ENCODE assay signal across 13 cellular contexts in genomic region chr2:103289101-103289725, GRCh38.
DNase-seq lines count a peak whose midpoint lies in the region; ATAC-seq and TF ChIP-seq lines count a peak whose summit lies in the region.
"Had no signal": no experiment of that assay in that cellular context is flagged by ENCODE, and none has a peak within 500 bp of the region (broad histone marks: within the 10 kb centered on the region; RNA-seq: fewer than 3 reads in every experiment).

No MANE protein-coding gene starts in this region.

- H3K9me3 Mint-ChIP-seq in H9: no peaks in the 10 kb centered on the region
- H3K9me3 Mint-ChIP-seq in activated T-cell treated with anti-CD3 and anti-CD28 coated beads, Interleukin-2, amount 50 U/mL, for 4 hours: no peaks in the 10 kb centered on the region

- H4K20me1 ChIP-seq in H9 (ENCODE audit: control insufficient read depth, insufficient read depth, insufficient read length): no peaks in the 10 kb centered on the region
- no peaks in the 10 kb centered on the region for H4K20me1 ChIP-seq in PC-9 (ENCODE audit: insufficient read depth)
- H4K20me1 ChIP-seq: BLaER1 treated with 17β-estradiol and CSF1 and Interleukin-3, amounts not matched to agents 10 nM and 100 nM had no signal

- intact Hi-C loops in Panc1 (cut with micrococcal nuclease; ENCODE audit: unreplicated experiment) (no loop called here), PC-9 (cut with micrococcal nuclease; ENCODE audit: unreplicated experiment) (no loop called here)

- no peak overlapping the region for H3K4me2 ChIP-seq in H9 (ENCODE audit: insufficient read depth, insufficient read length, low read length)
- no peak overlapping the region for H3K4me2 ChIP-seq in PC-9
- H3K4me2 ChIP-seq: BLaER1 treated with 17β-estradiol and CSF1 and Interleukin-3, amounts not matched to agents 10 nM and 100 nM had no signal

- peaks cover 33 to 38% of the 10 kb centered on the region in 2 experiments for H3K4me1 Mint-ChIP-seq in H9
- no peaks in the 10 kb centered on the region for H3K4me1 Mint-ChIP-seq in activated T-cell treated with anti-CD3 and anti-CD28 coated beads, Interleukin-2, amount 50 U/mL, for 4 hours (ENCODE audit: low read depth)

- no peaks in the 10 kb centered on the region for H3K36me3 Mint-ChIP-seq in H9 (ENCODE audit: insufficient read depth in 1 of 3, low read depth in 3 of 3)
- H3K36me3 Mint-ChIP-seq in activated T-cell treated with anti-CD3 and anti-CD28 coated beads, Interleukin-2, amount 50 U/mL, for 4 hours (ENCODE audit: insufficient read depth): no peaks in the 10 kb centered on the region

- no peak overlapping the region for H4K8ac ChIP-seq in H9 (replicated peaks; ENCODE audit: insufficient read length, low read depth, low read length)

- POLR2A ChIA-PET in Panc1 (lab: Charles Lee) (no interaction called here), PC-9 (lab: Charles Lee; ENCODE audit: unreplicated experiment) (no interaction called here)

- H2BK15ac ChIP-seq in H9 (ENCODE audit: low read depth, low read length): no peak overlapping the region

- H3K4me3 ChIP-seq in Panc1 (ENCODE audit: low read depth in 2 of 2, low read length in 2 of 2) (no peak overlapping the region), PC-9 (no peak overlapping the region), Peyer's patch (no peak overlapping the region)
- H3K4me3 ChIP-seq: BLaER1 treated with 17β-estradiol and CSF1 and Interleukin-3, amounts not matched to agents 10 nM and 100 nM had no signal

- in situ Hi-C loops in Panc1 (cut with HindIII; ENCODE audit: low pct_unique_long_range_greater_than_20kb, low sequenced_read_pairs): no loop called here

- H3K27ac Mint-ChIP-seq in H9: no peak overlapping the region; a peak in 1 of 7 replicates

- CTCF ChIA-PET in Panc1 (lab: Charles Lee): no interaction called here
- CTCF ChIA-PET in PC-9 (lab: Charles Lee): interaction anchor here (0.5 kb wide), 1 partner anchor 1522 kb away, joined by 3 read pairs; no protein-coding TSS in a partner anchor

- no peak overlapping the region for H2AFZ ChIP-seq in H9 (ENCODE audit: low read length)
- no peak overlapping the region for H2AFZ ChIP-seq in PC-9

- H3K23me2 ChIP-seq in H9 (ENCODE audit: insufficient read length, low read depth, low read length, poor library complexity, severe bottlenecking): no peaks in the 10 kb centered on the region

- no peaks in the 10 kb centered on the region for H3K9me2 ChIP-seq in PC-9 (ENCODE audit: insufficient read depth)

- H4K5ac ChIP-seq in H9 (ENCODE audit: insufficient read length, low read depth, low read length): no peak overlapping the region

- BruUV-seq in Panc1 (replicated peaks; lab: Mats Ljungman, UMichigan) (no TSS peak), PC-9 (replicated peaks; lab: Mats Ljungman, UMichigan) (no TSS peak)

- H3K79me2 ChIP-seq in H9 (ENCODE audit: insufficient read depth, low read length): no peaks in the 10 kb centered on the region
- no peaks in the 10 kb centered on the region for H3K79me2 ChIP-seq in PC-9 (ENCODE audit: low read depth)

- no peak overlapping the region for H2BK120ac ChIP-seq in H9 (ENCODE audit: low read depth, low read length, poor library complexity, severe bottlenecking)

- DNase-seq in Ammon's horn (ENCODE audit: low spot score) (peak; percentile 61), H9 (no peak), Panc1 (ENCODE audit: low read depth, low spot score) (no peak), left kidney (ENCODE audit: low read depth, low spot score) (peak; percentile 54), PC-9 (no peak), Peyer's patch (no peak)
- DNase-seq in activated T-cell treated with anti-CD3 and anti-CD28 coated beads, Interleukin-2, amount 50 U/mL, for 4 hours: no peak
- DNase-seq: activated CD4-positive, alpha-beta T cell treated with anti-CD3 and anti-CD28 coated beads, Interleukin-2, amount 50 U/mL, for 1 hour; activated gamma-delta T cell; central memory CD4-positive, alpha-beta T cell; NCI-H2081 treated with DMSO at 0.1 percent for 48 hours had no signal

- no peak overlapping the region for H3K4me3 Mint-ChIP-seq in H9
- H3K4me3 Mint-ChIP-seq in activated T-cell treated with anti-CD3 and anti-CD28 coated beads, Interleukin-2, amount 50 U/mL, for 4 hours: no peak overlapping the region

- H3K27ac ChIP-seq in H9 (ENCODE audit: insufficient read length, low read depth, low read length) (no peak overlapping the region), Panc1 (ENCODE audit: low read length) (no peak overlapping the region), PC-9 (no peak overlapping the region), Peyer's patch (no peak overlapping the region)
- H3K27ac ChIP-seq: BLaER1 treated with 17β-estradiol and CSF1 and Interleukin-3, amounts not matched to agents 10 nM and 100 nM had no signal

- no peak overlapping the region for H4K91ac ChIP-seq in H9 (ENCODE audit: insufficient read length, low read depth, low read length)

- peaks cover 5% of the 10 kb centered on the region for H3K27me3 Mint-ChIP-seq in H9 (ENCODE audit: low read depth)
- no peaks in the 10 kb centered on the region for H3K27me3 Mint-ChIP-seq in activated T-cell treated with anti-CD3 and anti-CD28 coated beads, Interleukin-2, amount 50 U/mL, for 4 hours (ENCODE audit: low read depth)

- H3F3A ChIP-seq in PC-9 (ENCODE audit: insufficient read depth, low read depth): no peaks in the 10 kb centered on the region

- no peaks in the 10 kb centered on the region for H3K9me3 ChIP-seq in H9 (ENCODE audit: control insufficient read depth, low read depth, low read length)
- no peaks in the 10 kb centered on the region for H3K9me3 ChIP-seq in Panc1 (ENCODE audit: control insufficient read depth, insufficient read depth, low read depth, low read length)
- H3K9me3 ChIP-seq in PC-9 (ENCODE audit: insufficient read depth, low read depth): no peaks in the 10 kb centered on the region
- no peaks in the 10 kb centered on the region for H3K9me3 ChIP-seq in Peyer's patch
- H3K9me3 ChIP-seq: BLaER1 treated with 17β-estradiol and CSF1 and Interleukin-3, amounts not matched to agents 10 nM and 100 nM had no signal

- H3K14ac ChIP-seq in H9 (ENCODE audit: insufficient read depth, low read length): no peak overlapping the region

- H2BK12ac ChIP-seq in H9 (ENCODE audit: insufficient read length, low read depth, low read length): no peak overlapping the region

- H3T11ph ChIP-seq in H9 (ENCODE audit: low read length): no peak overlapping the region

- no peak overlapping the region for H3K56ac ChIP-seq in H9 (ENCODE audit: insufficient read length, low read depth, low read length)

- peak; percentile 45; the same call in 2 of the 3 replicates for TF ChIP-seq CTCF in H9 (conservative IDR thresholded peaks at IDR 0.05)
- peak; percentile 34 for TF ChIP-seq CTCF in Panc1 (IDR thresholded peaks at IDR 0.05)
- TF ChIP-seq CTCF in PC-9 (conservative IDR thresholded peaks at IDR 0.05): no peak
- no peak for TF ChIP-seq CTCF in Peyer's patch (IDR thresholded peaks at IDR 0.05)

- no peaks in the 10 kb centered on the region for H3K27me3 ChIP-seq in H9 (ENCODE audit: insufficient read depth, low read length)
- H3K27me3 ChIP-seq in Panc1 (ENCODE audit: control insufficient read depth, insufficient read depth, low read length): no peaks in the 10 kb centered on the region
- peaks cover 76% of the 10 kb centered on the region for H3K27me3 ChIP-seq in PC-9 (ENCODE audit: insufficient read depth, low read depth)
- H3K27me3 ChIP-seq in Peyer's patch: no peaks in the 10 kb centered on the region

- H2AK5ac ChIP-seq in H9 (ENCODE audit: insufficient read length, low read length): no peak overlapping the region

- ATAC-seq in Panc1 (no peak), HG03520 (IDR thresholded peaks at IDR 0.05; ENCODE audit: unreplicated experiment) (no peak)
- no peak for ATAC-seq in activated T-cell treated with anti-CD3 and anti-CD28 coated beads, Interleukin-2, amount 50 U/mL, for 4 hours

- no peaks in the 10 kb centered on the region for H3K79me1 ChIP-seq in H9 (ENCODE audit: insufficient read depth, low read depth, low read length, poor library complexity, severe bottlenecking)

- no peak overlapping the region for H2BK20ac ChIP-seq in H9 (ENCODE audit: low read depth, low read length, poor library complexity, severe bottlenecking)

- H3K36me3 ChIP-seq in Panc1 (ENCODE audit: control insufficient read depth, insufficient read depth, low read length) (no peaks in the 10 kb centered on the region), PC-9 (ENCODE audit: low read depth) (no peaks in the 10 kb centered on the region), Peyer's patch (no peaks in the 10 kb centered on the region)
- H3K36me3 ChIP-seq: BLaER1 treated with 17β-estradiol and CSF1 and Interleukin-3, amounts not matched to agents 10 nM and 100 nM had no signal

- H3K4ac ChIP-seq in H9 (ENCODE audit: low read depth, low read length): no peak overlapping the region

- H3K23ac ChIP-seq in H9 (ENCODE audit: insufficient read length, low read depth, low read length): no peak overlapping the region

- no peak for TF ChIP-seq POLR2A in Peyer's patch (IDR thresholded peaks at IDR 0.05)

- no peak overlapping the region for H3K9ac ChIP-seq in H9 (ENCODE audit: extremely low read depth, insufficient read length, low read length)
- H3K9ac ChIP-seq: BLaER1 treated with 17β-estradiol and CSF1 and Interleukin-3, amounts not matched to agents 10 nM and 100 nM had no signal

- H3K18ac ChIP-seq in H9 (ENCODE audit: insufficient read length, low read depth, low read length): no peak overlapping the region

- H3K4me1 ChIP-seq in H9 (ENCODE audit: insufficient read depth, low read length): peaks cover 13% of the 10 kb centered on the region
- no peaks in the 10 kb centered on the region for H3K4me1 ChIP-seq in Panc1 (ENCODE audit: control insufficient read depth, insufficient read depth, low read length)
- no peaks in the 10 kb centered on the region for H3K4me1 ChIP-seq in PC-9 (replicated peaks; ENCODE audit: insufficient read depth)
- H3K4me1 ChIP-seq in Peyer's patch: no peaks in the 10 kb centered on the region
- H3K4me1 ChIP-seq: BLaER1 treated with 17β-estradiol and CSF1 and Interleukin-3, amounts not matched to agents 10 nM and 100 nM had no signal

- H2BK5ac ChIP-seq in H9 (ENCODE audit: insufficient read length, low read length): no peak overlapping the region

- no CpG with 5 or more reads among the region's 5 CpGs for WGBS in H9 (ENCODE audit: extremely low coverage, insufficient read length, low lambda C conversion rate)

Comparison
In these comparisons a context has a peak if more than half of its experiments do, and no peak if none do; other contexts are left out.
1. DNase-seq: peak in Ammon's horn (single experiment) and left kidney (single experiment); none in H9 (single experiment), Panc1 (single experiment), PC-9 (0 of 2), Peyer's patch (0 of 3) and activated T-cell treated with anti-CD3 and anti-CD28 coated beads, Interleukin-2, amount 50 U/mL, for 4 hours (single experiment).
2. CTCF ChIP-seq: peak in H9 (single experiment) and Panc1 (single experiment); none in PC-9 (single experiment) and Peyer's patch (0 of 6).